ENCODE assay signal across 15 cellular contexts in the genomic region with DNA sequence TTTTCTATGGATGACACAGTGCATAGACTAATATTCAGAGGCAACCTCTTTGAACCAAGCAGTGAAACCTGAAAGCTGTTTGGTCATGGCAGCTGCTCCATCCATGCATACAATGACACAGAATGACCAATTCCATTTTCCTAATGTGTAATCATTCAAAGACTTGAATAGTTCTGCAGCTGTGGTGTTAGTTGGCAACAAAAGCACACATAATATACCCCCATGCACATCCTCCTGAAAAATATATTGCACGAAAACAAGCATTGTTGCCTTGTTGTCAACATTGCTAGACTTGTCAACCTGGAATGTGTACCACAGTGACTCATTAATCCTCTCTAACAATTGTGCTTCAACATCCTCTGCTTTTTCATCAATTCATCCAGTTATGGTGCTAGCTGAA.
DNase-seq lines count a peak whose midpoint lies in the region; ATAC-seq and TF ChIP-seq lines count a peak whose summit lies in the region.
"Had no signal": no experiment of that assay in that cellular context is flagged by ENCODE, and none has a peak within 500 bp of the region (broad histone marks: within the 10 kb centered on the region; RNA-seq: fewer than 3 reads in every experiment).

No MANE protein-coding gene starts in this region.

- TF ChIP-seq CTCF in A673 (conservative IDR thresholded peaks at IDR 0.05; ENCODE audit: low read depth, low read length) = no peak

- H3K9me3 ChIP-seq in A673 (ENCODE audit: low read depth, low read length, poor library complexity, severe bottlenecking) = no peaks in the 10 kb centered on the region
- H3K9me3 ChIP-seq: heart left ventricle, transverse colon had no signal

- CTCF ChIA-PET in A673 (lab: Charles Lee) = no interaction called here

- no peak overlapping the region for H3K27ac ChIP-seq in A673 (ENCODE audit: low read depth, low read length, poor library complexity, severe bottlenecking)
- H3K27ac ChIP-seq: heart left ventricle, KMS-11, transverse colon had no signal

- no peaks in the 10 kb centered on the region for H3K9me3 Mint-ChIP-seq in activated naive CD8-positive, alpha-beta T cell treated with anti-CD3 and anti-CD28 coated beads for 36 hours

- no peak overlapping the region for H3K4me3 Mint-ChIP-seq in activated naive CD8-positive, alpha-beta T cell treated with anti-CD3 and anti-CD28 coated beads for 36 hours

- H3K36me3 ChIP-seq in A673 (ENCODE audit: insufficient read depth, low read length, poor library complexity, severe bottlenecking) = no peaks in the 10 kb centered on the region
- H3K36me3 ChIP-seq: heart left ventricle, transverse colon had no signal

- DNase-seq in AML-193 (lab: John Stamatoyannopoulos, UW) (no peak), T-helper 1 cell (no peak), A673 (ENCODE audit: low spot score) (no peak)
- DNase-seq in activated naive CD8-positive, alpha-beta T cell treated with anti-CD3 and anti-CD28 coated beads for 36 hours = no peak
- DNase-seq: activated naive CD4-positive, alpha-beta T cell; heart left ventricle; NCI-H748 treated with DMSO at 0.1 percent for 48 hours; stimulated activated CD8-positive, alpha-beta memory T cell treated with anti-CD3 and anti-CD28 coated beads, Interleukin-4, amount 100 ng/mL, for 48 hours; transverse colon had no signal

- no peaks in the 10 kb centered on the region for H3K4me1 Mint-ChIP-seq in activated naive CD8-positive, alpha-beta T cell treated with anti-CD3 and anti-CD28 coated beads for 36 hours

- H3K4me3 ChIP-seq in A673 (ENCODE audit: low read depth, low read length, poor library complexity, severe bottlenecking) = no peak overlapping the region
- H3K4me3 ChIP-seq: heart left ventricle, transverse colon had no signal

- POLR2A ChIA-PET in A673 (lab: Charles Lee; ENCODE audit: low non-redundant PET) = interaction anchor here (0.6 kb wide), 1 partner anchor 44 kb away, joined by 3 read pairs; no protein-coding TSS in a partner anchor

- no TSS peak for BruUV-seq in A673 (replicated peaks; lab: Mats Ljungman, UMichigan)

- no peaks in the 10 kb centered on the region for H3K27me3 ChIP-seq in A673 (replicated peaks; ENCODE audit: insufficient read depth, low read depth, low read length, poor library complexity)
- H3K27me3 ChIP-seq: heart left ventricle, transverse colon had no signal

- no peaks in the 10 kb centered on the region for H3K4me1 ChIP-seq in A673 (ENCODE audit: insufficient read depth, low read length, poor library complexity, severe bottlenecking)
- H3K4me1 ChIP-seq: heart left ventricle, transverse colon had no signal

- ATAC-seq in GM18498 (IDR thresholded peaks at IDR 0.05; ENCODE audit: unreplicated experiment) (peak; percentile 79), GM21360 (IDR thresholded peaks at IDR 0.05; ENCODE audit: unreplicated experiment) (peak; percentile 73), HG02973 (IDR thresholded peaks at IDR 0.05; ENCODE audit: unreplicated experiment) (peak; percentile 79), HG03571 (IDR thresholded peaks at IDR 0.05; ENCODE audit: unreplicated experiment) (peak; percentile 64)
- ATAC-seq: heart left ventricle had no signal

- no peak overlapping the region for H3K27ac Mint-ChIP-seq in activated naive CD8-positive, alpha-beta T cell treated with anti-CD3 and anti-CD28 coated beads for 36 hours
- H3K27ac Mint-ChIP-seq: progenitor cell of endocrine pancreas had no signal

- intact Hi-C loops in A673 (cut with micrococcal nuclease; ENCODE audit: unreplicated experiment) = no loop called here

- no peaks in the 10 kb centered on the region for H3K27me3 Mint-ChIP-seq in activated naive CD8-positive, alpha-beta T cell treated with anti-CD3 and anti-CD28 coated beads for 36 hours
- H3K27me3 Mint-ChIP-seq: progenitor cell of endocrine pancreas had no signal

- no peaks in the 10 kb centered on the region for H3K36me3 Mint-ChIP-seq in activated naive CD8-positive, alpha-beta T cell treated with anti-CD3 and anti-CD28 coated beads for 36 hours
